23 cellular contexts compared by ENCODE assay signal in genomic region chr12:58814036-58814435, GRCh38.
A peak's percentile ranks its signal among the peaks of the same experiment; 100 is the strongest.
DNase-seq lines count a peak whose midpoint lies in the region; ATAC-seq, FAIRE-seq and TF ChIP-seq lines count a peak whose summit lies in the region.
"Had no signal": no experiment of that assay in that cellular context is flagged by ENCODE, and none has a peak within 500 bp of the region (broad histone marks: within the 10 kb centered on the region; RNA-seq: fewer than 3 reads in every experiment).

No MANE protein-coding gene starts in this region.

- H3K4me3 ChIP-seq in adipocyte (ENCODE audit: low read length) = no peak overlapping the region
- H3K4me3 ChIP-seq in fibroblast of the aortic adventitia (ENCODE audit: low read depth, low read length) = no peak overlapping the region
- H3K4me3 ChIP-seq: prostate gland had no signal

- TF ChIP-seq CTCF in fibroblast of the aortic adventitia (IDR thresholded peaks at IDR 0.05; ENCODE audit: insufficient read depth, low read length) = no peak
- no peak for TF ChIP-seq CTCF in progenitor cell of endocrine pancreas (IDR thresholded peaks at IDR 0.05; ENCODE audit: unreplicated experiment)

- H3K4me3 Mint-ChIP-seq in progenitor cell of endocrine pancreas (ENCODE audit: low read depth) = peak overlapping the region; percentile 50
- H3K4me3 Mint-ChIP-seq: activated CD8-positive, alpha-beta T cell treated with anti-CD3 and anti-CD28 coated beads, Interleukin-2, amount 10 ng/mL, durations not matched to agents 7 days and 5 days; CD4-positive, CD25-positive, alpha-beta regulatory T cell had no signal

- no peaks in the 10 kb centered on the region for H3K9me3 ChIP-seq in adipocyte (ENCODE audit: control insufficient read depth, low read length)
- H3K9me3 ChIP-seq: prostate gland had no signal

- no peak for FAIRE-seq in HTR-8/SVneo (lab: Jason Lieb, UNC)
- FAIRE-seq: D721Med had no signal

- ATAC-seq in HG02852 (IDR thresholded peaks at IDR 0.05; ENCODE audit: unreplicated experiment) = no peak
- ATAC-seq: activated CD8-positive, alpha-beta T cell treated with anti-CD3 and anti-CD28 coated beads, Interleukin-2, amount 10 ng/mL, durations not matched to agents 7 days and 5 days; activated naive CD4-positive, alpha-beta T cell treated with anti-CD3 and anti-CD28 coated beads, Interleukin-2, amount 50 U/mL, for 72 hours; SK-N-SH treated with all-trans-retinoic acid at 6 μM for 48 hours had no signal

- H3K9ac ChIP-seq in adipocyte (ENCODE audit: low read length) = no peak overlapping the region

- no peak overlapping the region for H3K27ac Mint-ChIP-seq in progenitor cell of endocrine pancreas
- H3K27ac Mint-ChIP-seq: activated CD8-positive, alpha-beta T cell treated with anti-CD3 and anti-CD28 coated beads, Interleukin-2, amount 10 ng/mL, durations not matched to agents 7 days and 5 days; activated naive CD4-positive, alpha-beta T cell treated with anti-CD3 and anti-CD28 coated beads, Interleukin-2, amount 50 U/mL, for 72 hours; CD4-positive, CD25-positive, alpha-beta regulatory T cell had no signal

- no peaks in the 10 kb centered on the region for H3K27me3 ChIP-seq in adipocyte (replicated peaks; ENCODE audit: control insufficient read depth, insufficient read depth, low read length)

- peaks cover 5% of the 10 kb centered on the region for H3K4me1 ChIP-seq in adipocyte (ENCODE audit: control insufficient read depth, insufficient read depth, low read length)
- H3K4me1 ChIP-seq: prostate gland had no signal

- H3K27me3 Mint-ChIP-seq in progenitor cell of endocrine pancreas = no peaks in the 10 kb centered on the region
- H3K27me3 Mint-ChIP-seq: CD4-positive, CD25-positive, alpha-beta regulatory T cell had no signal

- no peaks in the 10 kb centered on the region for H3K9me3 Mint-ChIP-seq in progenitor cell of endocrine pancreas (ENCODE audit: low read depth)

- H3K4me1 Mint-ChIP-seq in progenitor cell of endocrine pancreas (ENCODE audit: low read depth) = peaks cover 37% of the 10 kb centered on the region
- H3K4me1 Mint-ChIP-seq: CD4-positive, CD25-positive, alpha-beta regulatory T cell had no signal

- no peaks in the 10 kb centered on the region for H3K36me3 ChIP-seq in adipocyte (ENCODE audit: control insufficient read depth, insufficient read depth, low read length, severe bottlenecking)
- H3K36me3 ChIP-seq: prostate gland had no signal

- H3K36me3 Mint-ChIP-seq in progenitor cell of endocrine pancreas (ENCODE audit: insufficient read depth) = no peaks in the 10 kb centered on the region
- H3K36me3 Mint-ChIP-seq: activated naive CD4-positive, alpha-beta T cell treated with anti-CD3 and anti-CD28 coated beads, Interleukin-2, amount 50 U/mL, for 72 hours; CD4-positive, CD25-positive, alpha-beta regulatory T cell had no signal

- DNase-seq in GM04503 (ENCODE audit: low read depth) (peak; percentile 51), adipocyte (ENCODE audit: low read depth) (peak; percentile 26), fibroblast of the aortic adventitia (ENCODE audit: low read depth) (peak; percentile 19), progenitor cell of endocrine pancreas (ENCODE audit: low spot score, unreplicated experiment) (no peak), DMS153 treated with DMSO at 0.1 percent for 48 hours (lab: John Stamatoyannopoulos, UW; ENCODE audit: unreplicated experiment) (no peak), HTR-8/SVneo (ENCODE audit: insufficient read length, low spot score) (no peak)
- DNase-seq: activated CD4-positive, alpha-beta T cell treated with anti-CD3 and anti-CD28 coated beads for 1 hour; activated CD8-positive, alpha-beta T cell treated with anti-CD3 and anti-CD28 coated beads, Interleukin-2, amount 10 ng/mL, durations not matched to agents 7 days and 5 days; aorta; CD4-positive, CD25-positive, alpha-beta regulatory T cell; cortex of kidney; Karpas-422; MV-4-11; NCI-H146; NCI-H510A; OCI-M1; stimulated activated naive CD4-positive, alpha-beta T cell; T-helper 2 cell had no signal

Comparison
In these comparisons a context has a peak if more than half of its experiments do, and no peak if none do; other contexts are left out.
1. DNase-seq: peak in GM04503 (single experiment), adipocyte (single experiment) and fibroblast of the aortic adventitia (single experiment); none in progenitor cell of endocrine pancreas (single experiment), DMS153 treated with DMSO at 0.1 percent for 48 hours (single experiment) and HTR-8/SVneo (single experiment).